Comparison of ENCODE assay signal across 10 cellular contexts in genomic region chr21:32382108-32382601, GRCh38. TPM values are rescaled to one million over a fixed set of nuclear protein-coding genes. Genes with fewer than 3 reads are reported as not detected.
DNase-seq lines count a peak whose midpoint lies in the region; ATAC-seq and TF ChIP-seq lines count a peak whose summit lies in the region.
"Had no signal": no experiment of that assay in that cellular context is flagged by ENCODE, and none has a peak within 500 bp of the region (broad histone marks: within the 10 kb centered on the region; RNA-seq: fewer than 3 reads in every experiment).

No MANE protein-coding gene starts in this region.

- peaks cover 10% of the 10 kb centered on the region for H3K9me1 ChIP-seq in IMR-90 (ENCODE audit: insufficient read depth, low read length)

- H3K4me3 ChIP-seq in IMR-90 (ENCODE audit: insufficient read depth, low read depth, low read length) (no peak overlapping the region), astrocyte of the cerebellum (ENCODE audit: low read depth, low read length) (no peak overlapping the region)

- peak overlapping the region; percentile 42 for H4K91ac ChIP-seq in IMR-90 (ENCODE audit: insufficient read depth, low read depth, low read length)

- intact Hi-C loops in IMR-90 (cut with micrococcal nuclease) = no loop called here

- in situ Hi-C loops in IMR-90 (cut with MboI; ENCODE audit: low sequenced_read_pairs) (loop anchor here (25.0 kb wide), 1 partner anchor 355 kb away; the partner anchor contains the start of gene SYNJ1), astrocyte of the cerebellum (cut with HindIII; ENCODE audit: low sequenced_read_pairs) (no loop called here)

- WGBS in IMR-90 (ENCODE audit: extremely low coverage in 2 of 2, insufficient read length in 1 of 2), 2 experiments = no CpG with 5 or more reads among the region's 9 CpGs

- peak overlapping the region in 1 of 2 experiments; percentile 50; a peak in 1 of 4 replicates for H4K8ac ChIP-seq in IMR-90 (ENCODE audit: low read depth in 2 of 2, low read length in 2 of 2)

- no peak overlapping the region for H2AFZ ChIP-seq in IMR-90 (replicated peaks; ENCODE audit: low read length, poor library complexity)

- peak overlapping the region; percentile 36; the same call in 1 of the 2 replicates for H2BK120ac ChIP-seq in IMR-90 (ENCODE audit: low read depth, low read length)

- H3K9me3 ChIP-seq in IMR-90 (ENCODE audit: control insufficient read depth, insufficient read depth, low read length) = no peaks in the 10 kb centered on the region

- peak overlapping the region; percentile 74; the same call in 1 of the 2 replicates for H2AK5ac ChIP-seq in IMR-90 (ENCODE audit: low read depth, low read length)

- H3K27me3 ChIP-seq in IMR-90 (ENCODE audit: control insufficient read depth, insufficient read depth, low read length) = no peaks in the 10 kb centered on the region

- dilution Hi-C loops in IMR-90 (cut with HindIII; ENCODE audit: low sequenced_read_pairs, unreplicated experiment) = no loop called here

- TF ChIP-seq POLR2A in IMR-90 (IDR thresholded peaks at IDR 0.05; ENCODE audit: low read depth, low read length) = no peak

- no peak overlapping the region for H3K4me2 ChIP-seq in IMR-90 (ENCODE audit: low read depth, low read length)

- peak overlapping the region; percentile 57 for H2BK20ac ChIP-seq in IMR-90 (ENCODE audit: low read depth, low read length)

- DNase-seq in AG08395 (ENCODE audit: low spot score) (peak; percentile 45), IMR-90 (peak; percentile 36), astrocyte of the cerebellum (ENCODE audit: low read depth) (peak; percentile 55), iris pigment epithelial cell (ENCODE audit: low read depth) (peak; percentile 73), ecto neural progenitor cell (ENCODE audit: low spot score) (no peak)
- no peak for DNase-seq in activated naive CD4-positive, alpha-beta T cell treated with anti-CD3 and anti-CD28 coated beads, Interleukin-2, amount 50 U/mL, for 16 hours
- DNase-seq in stimulated activated naive CD4-positive, alpha-beta T cell treated with Interleukin-2 at 50 U/mL for 16 hours (lab: John Stamatoyannopoulos, UW) = no peak
- DNase-seq: activated T-cell treated with anti-CD3 and anti-CD28 coated beads, Interleukin-2, amount 50 U/mL, for 4 hours; NCI-H2029 had no signal

- H3K4ac ChIP-seq in IMR-90 (ENCODE audit: low read depth, low read length) = peak overlapping the region; percentile 17; the same call in 1 of the 2 replicates

- CTCF ChIA-PET in IMR-90 (lab: Yijun Ruan, JAX) = no interaction called here

- BruUV-seq in IMR-90 (replicated peaks; lab: Mats Ljungman, UMichigan) = no TSS peak

- POLR2A ChIA-PET in IMR-90 (lab: Charles Lee; ENCODE audit: unreplicated experiment) = no interaction called here

- 0 out of 2 replicates have a peak overlapping the region, but pooled peaks have one; percentile 14 for H3K14ac ChIP-seq in IMR-90 (replicated peaks; ENCODE audit: low read depth, low read length)

- peaks cover 30 to 82% of the 10 kb centered on the region in 2 experiments for H3K79me1 ChIP-seq in IMR-90 (ENCODE audit: low read depth in 1 of 2, low read length in 2 of 2)

- no peak overlapping the region for H3K27ac ChIP-seq in IMR-90 (ENCODE audit: insufficient read depth, low read length)

- peaks cover 8% of the 10 kb centered on the region for H3K4me1 ChIP-seq in IMR-90 (ENCODE audit: control insufficient read depth, insufficient read depth, low read length)

- no peak overlapping the region for H3K9ac ChIP-seq in IMR-90 (ENCODE audit: low read depth, low read length)

- H2BK5ac ChIP-seq in IMR-90 (ENCODE audit: low read depth, low read length, poor library complexity, severe bottlenecking) = peak overlapping the region; percentile 55

- ATAC-seq in IMR-90 (ENCODE audit: low read depth) = peak; percentile 49
- no peak for ATAC-seq in HG03025 (IDR thresholded peaks at IDR 0.05; ENCODE audit: low FRiP score, unreplicated experiment)
- ATAC-seq: activated T-cell treated with anti-CD3 and anti-CD28 coated beads, Interleukin-2, amount 50 U/mL, for 4 hours had no signal

- H4K20me1 ChIP-seq in IMR-90 (ENCODE audit: insufficient read depth, low read length) = peaks cover 13% of the 10 kb centered on the region

- no peak overlapping the region for H2AK9ac ChIP-seq in IMR-90 (replicated peaks; ENCODE audit: low read depth, low read length, poor library complexity)

- no peak for TF ChIP-seq RAD21 in IMR-90 (IDR thresholded peaks at IDR 0.05; ENCODE audit: low read length)

- H3K36me3 ChIP-seq in IMR-90 (ENCODE audit: control insufficient read depth, insufficient read depth, low read length) = peaks cover 42% of the 10 kb centered on the region

- H4K5ac ChIP-seq in IMR-90 (ENCODE audit: low read depth, low read length) = peak overlapping the region; percentile 23; the same call in 1 of the 2 replicates

- no peak for TF ChIP-seq CTCF in IMR-90 (conservative IDR thresholded peaks at IDR 0.05; ENCODE audit: low read depth, low read length)
- no peak for TF ChIP-seq CTCF in astrocyte of the cerebellum (IDR thresholded peaks at IDR 0.05; ENCODE audit: low read depth, low read length, missing control alignments)

- H3K56ac ChIP-seq in IMR-90 (ENCODE audit: extremely low read depth, insufficient read depth, low read length) = no peak overlapping the region

- H2BK15ac ChIP-seq in IMR-90 (ENCODE audit: low read depth, low read length) = no peak overlapping the region

- peak overlapping the region; percentile 48; the same call in 1 of the 2 replicates for H3K23ac ChIP-seq in IMR-90 (ENCODE audit: low read depth, low read length)

- H3K18ac ChIP-seq in IMR-90 (ENCODE audit: low read depth, low read length) = no peak overlapping the region

TF ChIP-seq in IMR-90, 13 proteins besides CTCF, POLR2A, EP300 and RAD21:
- no peak for TF ChIP-seq RCOR1 (IDR thresholded peaks at IDR 0.05; ENCODE audit: insufficient replicate concordance, low read length)
- TF ChIP-seq BHLHE40 (IDR thresholded peaks at IDR 0.05; ENCODE audit: low read depth, low read length) = no peak
- TF ChIP-seq RFX5 (IDR thresholded peaks at IDR 0.05; ENCODE audit: low read depth, low read length) = no peak
- TF ChIP-seq NFE2L2 (IDR thresholded peaks at IDR 0.05; ENCODE audit: low read depth, low read length) = no peak

RNA-seq across cellular contexts. Expression of gene URB1, which starts 10.7 kb away (rescaled TPM):
- total RNA-seq in IMR-90 (2012; rRNA removed) = 12.7 and 14.2 TPM in 2 replicates
- 9.2 and 9.7 TPM in 2 replicates for polyA plus RNA-seq in IMR-90 (2012; rRNA removed)
- 3.4 and 4.1 TPM in 2 replicates for polyA plus RNA-seq in IMR-90 (2012; cell fraction: cytosol; rRNA removed)
- 12.4 and 16.0 TPM in 2 replicates for polyA plus RNA-seq in IMR-90 (2012; cell fraction: nucleus; rRNA removed; ENCODE audit: low replicate concordance)

RNA-seq across cellular contexts. Expression of gene EVA1C, which starts 30.4 kb away (rescaled TPM):
- total RNA-seq in IMR-90 (2012; rRNA removed) = 0.72 and 0.83 TPM in 2 replicates
- 1.1 and 1.3 TPM in 2 replicates for polyA plus RNA-seq in IMR-90 (2012; rRNA removed)
- 0.85 and 1.1 TPM in 2 replicates for polyA plus RNA-seq in IMR-90 (2012; cell fraction: cytosol; rRNA removed)
- polyA plus RNA-seq in IMR-90 (2012; cell fraction: nucleus; rRNA removed; ENCODE audit: low replicate concordance) = 1.2 and 1.5 TPM in 2 replicates

Comparison
In these comparisons a context has a peak if more than half of its experiments do, and no peak if none do; other contexts are left out.
1. DNase-seq: peak in AG08395 (single experiment), IMR-90 (single experiment), astrocyte of the cerebellum (single experiment) and iris pigment epithelial cell (single experiment); none in activated naive CD4-positive, alpha-beta T cell treated with anti-CD3 and anti-CD28 coated beads, Interleukin-2, amount 50 U/mL, for 16 hours (single experiment), ecto neural progenitor cell (single experiment) and stimulated activated naive CD4-positive, alpha-beta T cell treated with Interleukin-2 at 50 U/mL for 16 hours (single experiment).